In the genomic region with DNA sequence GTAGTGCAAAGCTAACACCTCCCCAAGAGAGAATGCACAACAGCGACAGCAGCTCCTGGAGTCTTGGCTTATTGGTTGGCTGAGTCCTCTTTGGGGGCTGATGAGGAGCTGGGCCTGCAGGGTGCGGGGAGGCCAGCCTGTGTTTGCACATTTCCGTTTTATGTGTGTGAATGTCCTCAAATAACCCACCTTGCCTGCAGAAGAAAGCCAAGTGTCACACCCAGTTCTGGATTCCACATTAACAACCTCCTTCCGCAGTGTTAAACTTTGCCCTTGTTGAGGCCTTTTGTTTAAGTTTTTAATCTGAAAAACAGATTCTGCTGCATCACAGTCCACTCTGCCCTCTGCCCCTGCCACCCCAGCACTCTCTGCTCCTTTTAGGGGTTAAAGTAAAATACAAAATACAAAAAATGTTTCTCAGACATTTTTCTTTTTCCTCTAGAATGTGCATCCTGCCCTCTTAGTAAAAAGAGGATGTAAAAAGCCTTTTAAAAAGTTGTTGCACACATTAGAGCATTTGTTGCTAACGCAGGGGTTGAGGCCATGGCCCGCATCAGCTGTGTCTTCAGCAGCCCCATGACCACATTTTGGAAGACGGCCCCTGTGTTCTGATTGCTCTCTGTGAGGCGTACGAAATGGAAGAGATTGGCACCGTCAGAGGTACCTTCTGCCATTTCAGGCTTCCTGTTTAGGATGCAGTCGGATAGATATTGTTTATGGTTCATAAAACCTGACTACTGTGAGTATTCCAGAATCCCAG, we compare ENCODE assay signal across 11 cellular contexts.
A peak's percentile ranks its signal among the peaks of the same experiment; 100 is the strongest.
DNase-seq lines count a peak whose midpoint lies in the region; ATAC-seq and TF ChIP-seq lines count a peak whose summit lies in the region.
"Had no signal": no experiment of that assay in that cellular context is flagged by ENCODE, and none has a peak within 500 bp of the region (broad histone marks: within the 10 kb centered on the region; RNA-seq: fewer than 3 reads in every experiment).

No MANE protein-coding gene starts in this region.

- H2AFZ ChIP-seq in Loucy (ENCODE audit: low read length), result no peak overlapping the region

- H3K9me3 ChIP-seq in Loucy (ENCODE audit: insufficient read depth, low read depth, low read length) (no peaks in the 10 kb centered on the region), lower lobe of right lung (no peaks in the 10 kb centered on the region), thyroid gland (no peaks in the 10 kb centered on the region)

- H3F3A ChIP-seq in Loucy (ENCODE audit: low read depth), result no peaks in the 10 kb centered on the region

- peak overlapping the region; percentile 33 for H3K4me2 ChIP-seq in Loucy (ENCODE audit: low read depth, low read length, poor library complexity, severe bottlenecking)

- peak overlapping the region; percentile 31 for H3K9ac ChIP-seq in Loucy (ENCODE audit: low read depth, low read length, poor library complexity, severe bottlenecking)

- TF ChIP-seq CTCF in Loucy (conservative IDR thresholded peaks at IDR 0.05; ENCODE audit: low read length), result no peak
- no peak for TF ChIP-seq CTCF in lower lobe of right lung (IDR thresholded peaks at IDR 0.05)
- no peak for TF ChIP-seq CTCF in thyroid gland (IDR thresholded peaks at IDR 0.05)

- intact Hi-C loops in lower lobe of right lung (cut with DNase I) (no loop called here), thyroid gland (cut with DNase I) (loop anchor here (5.0 kb wide), 1 partner anchor 398 kb away; no protein-coding TSS in a partner anchor)

- ATAC-seq in lower lobe of right lung (peak; percentile 11 to 40), HG02981 (IDR thresholded peaks at IDR 0.05; ENCODE audit: unreplicated experiment) (no peak)

- H3K9me2 ChIP-seq in Loucy (replicated peaks; ENCODE audit: low read depth, low read length), result no peaks in the 10 kb centered on the region

- no peak for TF ChIP-seq POLR2A in thyroid gland (IDR thresholded peaks at IDR 0.05)

- DNase-seq in dermis blood vessel endothelial cell (peak; percentile 74), lower lobe of right lung (no peak), thyroid gland (peak; percentile 31 to 39), RPMI8226 (no peak)
- DNase-seq in activated CD8-positive, alpha-beta memory T cell treated with anti-CD3 and anti-CD28 coated beads for 24 hours, result no peak
- no peak for DNase-seq in stimulated activated CD8-positive, alpha-beta memory T cell treated with anti-CD3 and anti-CD28 coated beads, Interleukin-4, amount 100 ng/mL, for 48 hours
- DNase-seq: activated B cell treated with CpG ODN at 0.5 μM for 24 hours; activated effector memory CD4-positive, alpha-beta T cell treated with anti-CD3 and anti-CD28 coated beads, Interleukin-2, amount 50 U/mL, for 16 hours; NCI-H2029 treated with DMSO at 0.1 percent for 48 hours had no signal

- H3K36me3 ChIP-seq in Loucy (ENCODE audit: insufficient read depth, low read length) (no peaks in the 10 kb centered on the region), lower lobe of right lung (peaks cover 1% of the 10 kb centered on the region), thyroid gland (no peaks in the 10 kb centered on the region)

- H3K4me3 ChIP-seq in Loucy (ENCODE audit: low read length, poor library complexity, severe bottlenecking) (no peak overlapping the region), lower lobe of right lung (no peak overlapping the region), thyroid gland (replicated peaks in 1 of 3) (no peak overlapping the region)

- no peaks in the 10 kb centered on the region for H3K79me2 ChIP-seq in Loucy (ENCODE audit: insufficient read depth, low read length)

- peak overlapping the region; percentile 5 for H3K27ac ChIP-seq in lower lobe of right lung
- H3K27ac ChIP-seq in thyroid gland, result peak overlapping the region; percentile 52 to 67 (median 65)

- 53 to 55% methylated on average over 11 of the region's 11 CpGs for WGBS in thyroid gland, 2 donors

- no peaks in the 10 kb centered on the region for H4K20me1 ChIP-seq in Loucy (ENCODE audit: insufficient read depth, low read length, poor library complexity, severe bottlenecking)

- H3K27me3 ChIP-seq in Loucy (ENCODE audit: insufficient read depth, low read length, poor library complexity, severe bottlenecking) (no peaks in the 10 kb centered on the region), lower lobe of right lung (ENCODE audit: low read depth) (no peaks in the 10 kb centered on the region), thyroid gland (no peaks in the 10 kb centered on the region)

- peaks cover 41% of the 10 kb centered on the region for H3K4me1 ChIP-seq in Loucy (ENCODE audit: insufficient read depth, low read length, poor library complexity, severe bottlenecking)
- H3K4me1 ChIP-seq in lower lobe of right lung, result peaks cover 61% of the 10 kb centered on the region
- H3K4me1 ChIP-seq in thyroid gland, result peaks cover 50 to 62% of the 10 kb centered on the region in 2 donors

Comparison
In these comparisons a context has a peak if more than half of its experiments do, and no peak if none do; other contexts are left out.
1. DNase-seq: peak in dermis blood vessel endothelial cell (single experiment) and thyroid gland (2 of 2); none in lower lobe of right lung (single experiment), activated CD8-positive, alpha-beta memory T cell treated with anti-CD3 and anti-CD28 coated beads for 24 hours (single experiment), stimulated activated CD8-positive, alpha-beta memory T cell treated with anti-CD3 and anti-CD28 coated beads, Interleukin-4, amount 100 ng/mL, for 48 hours (single experiment) and RPMI8226 (single experiment).